Comparison of ENCODE assay signal across 1 cellular context in genomic region chr12:41288188-41288811, GRCh38.
TF ChIP-seq lines count a peak whose summit lies in the region.

No MANE protein-coding gene starts in this region.

TF ChIP-seq in HEK293, 187 proteins besides CTCF, POLR2A, EP300 and RAD21 (continued from another document):
- TF ChIP-seq ZNF157 (tag by site-specific recombination; IDR thresholded peaks at IDR 0.05): no peak
TF ChIP-seq in HEK293: peak in this region for 88.
